ENCODE assay signal across 11 cellular contexts in genomic region chr17:45785373-45786193, GRCh38. TPM values are rescaled to one million over a fixed set of nuclear protein-coding genes. Genes with fewer than 3 reads are reported as not detected.
DNase-seq lines count a peak whose midpoint lies in the region; ATAC-seq and TF ChIP-seq lines count a peak whose summit lies in the region.
"Had no signal": no experiment of that assay in that cellular context is flagged by ENCODE, and none has a peak within 500 bp of the region (broad histone marks: within the 10 kb centered on the region; RNA-seq: fewer than 3 reads in every experiment).

No MANE protein-coding gene starts in this region.

- 32% methylated on average over 26 of the region's 40 CpGs for WGBS in right lobe of liver (ENCODE audit: insufficient coverage, low coverage, low lambda C conversion rate, missing lambda C conversion rate)

- peak overlapping the region; percentile 77 to 81 for H3K4me3 Mint-ChIP-seq in stimulated activated naive B cell treated with anti-CD40 and anti-IgM and Interleukin-4, amounts not matched to agents 10 μg/mL and 1 μg/mL and 100 μg/mL, for 72 hours

- no peaks in the 10 kb centered on the region for H3K9me3 Mint-ChIP-seq in stimulated activated naive B cell treated with anti-CD40 and anti-IgM and Interleukin-4, amounts not matched to agents 10 μg/mL and 1 μg/mL and 100 μg/mL, for 72 hours

- H3K9ac ChIP-seq in adipocyte (ENCODE audit: low read length) = no peak overlapping the region

- TF ChIP-seq POLR2A in right lobe of liver (IDR thresholded peaks at IDR 0.05) = no peak

- no peaks in the 10 kb centered on the region for H3K36me3 ChIP-seq in adipocyte (ENCODE audit: control insufficient read depth, insufficient read depth, low read length, severe bottlenecking)
- no peaks in the 10 kb centered on the region for H3K36me3 ChIP-seq in right lobe of liver

- no peak for TF ChIP-seq CTCF in right lobe of liver (IDR thresholded peaks at IDR 0.05)

- H3K4me1 Mint-ChIP-seq in stimulated activated naive B cell treated with anti-CD40 and anti-IgM and Interleukin-4, amounts not matched to agents 10 μg/mL and 1 μg/mL and 100 μg/mL, for 72 hours = peaks cover 9 to 25% of the 10 kb centered on the region in 2 donors

- H3K9me3 ChIP-seq in adipocyte (ENCODE audit: control insufficient read depth, low read length) (no peaks in the 10 kb centered on the region), right lobe of liver (no peaks in the 10 kb centered on the region)

- no peaks in the 10 kb centered on the region for H3K36me3 Mint-ChIP-seq in stimulated activated naive B cell treated with anti-CD40 and anti-IgM and Interleukin-4, amounts not matched to agents 10 μg/mL and 1 μg/mL and 100 μg/mL, for 72 hours

- peak in 2 of 4 donors; percentile 18 to 29 for ATAC-seq in right lobe of liver
- peak; percentile 19 to 20 for ATAC-seq in stimulated activated naive B cell treated with anti-CD40 and anti-IgM and Interleukin-4, amounts not matched to agents 10 μg/mL and 1 μg/mL and 100 μg/mL, for 72 hours (replicated peaks)
- ATAC-seq in sciatic nerve = no peak

- H3K4me1 ChIP-seq in adipocyte (ENCODE audit: control insufficient read depth, insufficient read depth, low read length) (peaks cover 3% of the 10 kb centered on the region), right lobe of liver (peaks cover 0 to 20% (median 4%) of the 10 kb centered on the region in 4 donors)

- H3K27ac ChIP-seq in right lobe of liver = no peak overlapping the region

- DNase-seq in NCI-H524 (lab: John Stamatoyannopoulos, UW) (peak; percentile 14 to 39), NCI-H524 treated with DMSO at 0.1 percent for 48 hours (lab: John Stamatoyannopoulos, UW) (no peak), adipocyte (ENCODE audit: low read depth) (no peak), right lobe of liver (no peak), amniotic stem cell (lab: John Stamatoyannopoulos, UW) (no peak), NCI-H2081 (lab: John Stamatoyannopoulos, UW) (no peak), sciatic nerve (ENCODE audit: low spot score) (no peak)
- no peak for DNase-seq in stimulated activated naive B cell treated with anti-CD40 and anti-IgM and Interleukin-4, amounts not matched to agents 10 μg/mL and 1 μg/mL and 100 μg/mL, for 72 hours
- DNase-seq: NCI-H1048 had no signal

- peak overlapping the region; percentile 37 for H3K4me3 ChIP-seq in adipocyte (ENCODE audit: low read length)
- peak overlapping the region; percentile 9 to 24 (median 11) for H3K4me3 ChIP-seq in right lobe of liver

- H3K27me3 Mint-ChIP-seq in stimulated activated naive B cell treated with anti-CD40 and anti-IgM and Interleukin-4, amounts not matched to agents 10 μg/mL and 1 μg/mL and 100 μg/mL, for 72 hours = peaks cover 70 to 89% of the 10 kb centered on the region in 2 donors

- no peak overlapping the region for H3K27ac Mint-ChIP-seq in stimulated activated naive B cell treated with anti-CD40 and anti-IgM and Interleukin-4, amounts not matched to agents 10 μg/mL and 1 μg/mL and 100 μg/mL, for 72 hours

- intact Hi-C loops in right lobe of liver (cut with DNase I) = no loop called here
- intact Hi-C loops in sciatic nerve (cut with DNase I) = no loop called here

- H3K27me3 ChIP-seq in adipocyte (replicated peaks; ENCODE audit: control insufficient read depth, insufficient read depth, low read length) (peaks cover 78% of the 10 kb centered on the region), right lobe of liver (peaks cover 0 to 18% of the 10 kb centered on the region in 2 donors)

RNA-seq across cellular contexts. Expression of gene CRHR1, which starts 1.5 kb away (rescaled TPM):
- not detected for total RNA-seq in right lobe of liver
- 0.36 TPM for total RNA-seq in sciatic nerve
- total RNA-seq: T-helper 2 cell treated with Interferon-gamma antibody and Interleukin-4, amounts not matched to agents 100 ng/mL and 5 ng/mL, for 36 hours had no signal

RNA-seq across cellular contexts. Expression of gene SPPL2C, which starts 59.1 kb away (rescaled TPM):
- total RNA-seq in right lobe of liver (not detected), sciatic nerve (not detected)
- total RNA-seq: A172; T-helper 2 cell treated with Interferon-gamma antibody and Interleukin-4, amounts not matched to agents 100 ng/mL and 5 ng/mL, for 36 hours had no signal

Comparison
In these comparisons a context has a peak if more than half of its experiments do, and no peak if none do; other contexts are left out.
1. DNase-seq: peak in NCI-H524 (2 of 2); none in NCI-H524 treated with DMSO at 0.1 percent for 48 hours (single experiment), adipocyte (single experiment), right lobe of liver (0 of 3), stimulated activated naive B cell treated with anti-CD40 and anti-IgM and Interleukin-4, amounts not matched to agents 10 μg/mL and 1 μg/mL and 100 μg/mL, for 72 hours (single experiment), amniotic stem cell (single experiment), NCI-H2081 (0 of 2) and sciatic nerve (single experiment).